Comparison of ENCODE assay signal across 17 cellular contexts in the genomic region with DNA sequence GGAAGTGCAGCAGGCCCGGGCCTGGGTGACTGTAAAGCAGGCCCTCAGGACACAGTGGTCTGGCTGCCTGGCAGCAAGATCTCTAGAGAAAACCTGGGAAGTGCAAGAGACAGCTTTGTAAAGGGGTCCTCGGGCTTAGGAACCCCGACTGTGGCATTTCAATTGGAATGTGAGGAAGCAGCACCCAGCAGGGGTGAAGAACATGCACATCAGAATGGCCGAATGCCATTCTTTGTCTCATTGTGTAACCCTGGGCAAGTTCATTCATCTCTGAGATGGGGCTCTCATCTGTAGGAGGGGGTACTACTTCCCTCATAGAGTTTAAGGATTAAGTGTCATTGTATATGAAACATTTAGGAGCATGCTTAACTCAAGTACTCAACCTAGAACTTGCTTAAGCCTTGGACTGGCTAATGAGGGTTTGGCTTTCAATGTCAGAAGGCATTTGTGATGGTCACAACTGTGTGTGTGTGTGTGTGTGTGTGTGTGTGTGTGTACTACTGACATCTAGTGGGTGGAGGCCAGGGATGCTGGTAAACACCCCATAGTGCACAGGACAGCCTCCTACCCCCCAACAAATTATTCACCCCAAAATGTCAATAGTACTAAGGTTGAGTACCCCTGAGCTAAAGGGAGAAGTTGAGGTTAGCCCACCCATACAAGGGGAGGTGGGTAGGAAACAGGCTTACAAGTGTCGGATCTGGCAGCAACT. TPM values are rescaled to one million over a fixed set of nuclear protein-coding genes. Genes with fewer than 3 reads are reported as not detected.
DNase-seq lines count a peak whose midpoint lies in the region; ATAC-seq, FAIRE-seq and TF ChIP-seq lines count a peak whose summit lies in the region.
"Had no signal": no experiment of that assay in that cellular context is flagged by ENCODE, and none has a peak within 500 bp of the region (broad histone marks: within the 10 kb centered on the region; RNA-seq: fewer than 3 reads in every experiment).

No MANE protein-coding gene starts in this region.

- POLR2A ChIA-PET in GM12878 (lab: Charles Lee), result interaction anchor here (1.0 to 1.2 kb wide), 2 partner anchors 14 to 19 kb away, joined by 3 to 4 read pairs; no protein-coding TSS in a partner anchor

- H3K9me2 ChIP-seq in Loucy (replicated peaks; ENCODE audit: low read depth, low read length), result no peaks in the 10 kb centered on the region

- H3K27me3 Mint-ChIP-seq in activated CD4-positive, alpha-beta T cell treated with anti-CD3 and anti-CD28 coated beads, Interleukin-2, amount 10 ng/mL, durations not matched to agents 24 days and 14 days, result no peaks in the 10 kb centered on the region
- H3K27me3 Mint-ChIP-seq in natural killer cell treated with Interleukin-12 subunit alpha and Interleukin-12 subunit beta and Interleukin-15 and Interleukin-18, amount 100 ng/mL, for 72 hours, result no peaks in the 10 kb centered on the region

- SMC1A ChIA-PET in GM12878 (lab: Charles Lee; ENCODE audit: uncharacterized antibody, unreplicated experiment), result interaction anchor here (0.7 to 1.7 kb wide), 10 partner anchors 12 to 348 kb away, joined by 3 to 8 read pairs (median 3); a partner anchor contains a TSS

- H3K4me3 ChIP-seq in Loucy (ENCODE audit: low read length, poor library complexity, severe bottlenecking) (no peak overlapping the region), GM12878 (no peak overlapping the region)
- H3K4me3 ChIP-seq: body of pancreas, GM23248, spleen had no signal

- H3K4me2 ChIP-seq in Loucy (ENCODE audit: low read depth, low read length, poor library complexity, severe bottlenecking), result no peak overlapping the region
- H3K4me2 ChIP-seq in GM12878 (ENCODE audit: control insufficient read depth, insufficient read depth), result no peak overlapping the region

- H3K27ac Mint-ChIP-seq in activated CD4-positive, alpha-beta T cell treated with anti-CD3 and anti-CD28 coated beads, Interleukin-2, amount 10 ng/mL, durations not matched to agents 24 days and 14 days, result peak overlapping the region; percentile 97
- peak overlapping the region; percentile 98 to 99 for H3K27ac Mint-ChIP-seq in natural killer cell treated with Interleukin-12 subunit alpha and Interleukin-12 subunit beta and Interleukin-15 and Interleukin-18, amount 100 ng/mL, for 72 hours

- no peaks in the 10 kb centered on the region for H3F3A ChIP-seq in Loucy (ENCODE audit: low read depth)

- H3K79me2 ChIP-seq in Loucy (ENCODE audit: insufficient read depth, low read length), result 0 out of 2 replicates have a peak, but pooled peaks cover 7% of the 10 kb centered on the region
- H3K79me2 ChIP-seq in GM12878 (ENCODE audit: control insufficient read depth, insufficient read depth, low read length), result peaks cover 3% of the 10 kb centered on the region

- DNase-seq in activated CD4-positive, alpha-beta T cell treated with anti-CD3 and anti-CD28 coated beads, Interleukin-2, amount 10 ng/mL, durations not matched to agents 24 days and 14 days, result no peak
- DNase-seq in activated CD4-positive, alpha-beta T cell treated with anti-CD3 and anti-CD28 coated beads for 1 hour, result no peak
- DNase-seq in GM12878 (ENCODE audit: low read depth, low spot score), result no peak
- DNase-seq in natural killer cell treated with Interleukin-12 subunit alpha and Interleukin-12 subunit beta and Interleukin-15 and Interleukin-18, amount 100 ng/mL, for 72 hours (ENCODE audit: low spot score), result no peak
- no peak for DNase-seq in COLO829 (ENCODE audit: low spot score)
- no peak for DNase-seq in stimulated activated naive CD4-positive, alpha-beta T cell treated with Interleukin-2 at 50 U/mL for 16 hours (lab: John Stamatoyannopoulos, UW)
- no peak for DNase-seq in AG08396 (ENCODE audit: low spot score)
- DNase-seq: activated CD8-positive, alpha-beta memory T cell treated with anti-CD3 and anti-CD28 coated beads, Interleukin-2, amount 50 U/mL, for 4 hours; body of pancreas; DMS 273 treated with DMSO at 0.1 percent for 48 hours; glutamatergic neuron; GM23248; left ventricle myocardium superior; NCI-H446; spleen had no signal

- 98% methylated on average over 5 of the region's 5 CpGs for WGBS in GM12878 (ENCODE audit: insufficient coverage, insufficient replicate concordance, low lambda C conversion rate, missing lambda C conversion rate)

- RAD21 ChIA-PET in GM12878 (lab: Charles Lee; ENCODE audit: unreplicated experiment), result interaction anchor here (1.3 to 1.6 kb wide), 3 partner anchors 16 to 30 kb away, joined by 3 to 6 read pairs (median 4); a partner anchor contains a TSS

- TF ChIP-seq RAD21 in GM12878 (IDR thresholded peaks at IDR 0.05; ENCODE audit: insufficient read depth, low read depth, low read length), result 0 out of 2 replicates have a peak, but pooled peaks have one; percentile 3

- peaks cover 5% of the 10 kb centered on the region for H3K9me3 Mint-ChIP-seq in activated CD4-positive, alpha-beta T cell treated with anti-CD3 and anti-CD28 coated beads, Interleukin-2, amount 10 ng/mL, durations not matched to agents 24 days and 14 days
- H3K9me3 Mint-ChIP-seq in natural killer cell treated with Interleukin-12 subunit alpha and Interleukin-12 subunit beta and Interleukin-15 and Interleukin-18, amount 100 ng/mL, for 72 hours, result no peaks in the 10 kb centered on the region

- H3K36me3 ChIP-seq in Loucy (ENCODE audit: insufficient read depth, low read length), result peaks cover 8% of the 10 kb centered on the region; the same call in 1 of the 2 replicates
- no peaks in the 10 kb centered on the region for H3K36me3 ChIP-seq in GM12878 (ENCODE audit: control insufficient read depth in 2 of 2, insufficient read depth in 2 of 2, low read length in 1 of 2)

- H3K27me3 ChIP-seq in Loucy (ENCODE audit: insufficient read depth, low read length, poor library complexity, severe bottlenecking) (no peaks in the 10 kb centered on the region), GM12878 (replicated peaks in 1 of 2; ENCODE audit: control insufficient read depth in 2 of 2, insufficient read depth in 2 of 2, low read length in 1 of 2) (no peaks in the 10 kb centered on the region)
- H3K27me3 ChIP-seq: body of pancreas, spleen had no signal

- no peak overlapping the region for H3K4me3 Mint-ChIP-seq in activated CD4-positive, alpha-beta T cell treated with anti-CD3 and anti-CD28 coated beads, Interleukin-2, amount 10 ng/mL, durations not matched to agents 24 days and 14 days
- H3K4me3 Mint-ChIP-seq in natural killer cell treated with Interleukin-12 subunit alpha and Interleukin-12 subunit beta and Interleukin-15 and Interleukin-18, amount 100 ng/mL, for 72 hours, result peak overlapping the region; percentile 80

- CTCF ChIA-PET in GM12878 (lab: Yijun Ruan, JAX), result interaction anchor here (0.6 to 1.8 kb wide), 9 partner anchors 9 to 57 kb away, joined by 3 to 10 read pairs (median 3); no protein-coding TSS in a partner anchor

- no peak overlapping the region for H2AFZ ChIP-seq in Loucy (ENCODE audit: low read length)
- H2AFZ ChIP-seq in GM12878 (ENCODE audit: control insufficient read depth, low read depth, low read length), result no peak overlapping the region
- H2AFZ ChIP-seq: GM23248 had no signal

- intact Hi-C loops in activated CD4-positive, alpha-beta T cell treated with anti-CD3 and anti-CD28 coated beads, Interleukin-2, amount 10 ng/mL, durations not matched to agents 24 days and 14 days (cut with micrococcal nuclease), result no loop called here
- intact Hi-C loops in GM12878 (cut with micrococcal nuclease; ENCODE audit: unreplicated experiment), result loop anchor here (2.0 kb wide), 1 partner anchor 13 kb away; no protein-coding TSS in a partner anchor

- peak; percentile 62 for ATAC-seq in GM12878
- no peak for ATAC-seq in natural killer cell treated with Interleukin-12 subunit alpha and Interleukin-12 subunit beta and Interleukin-15 and Interleukin-18, amount 100 ng/mL, for 72 hours
- ATAC-seq: body of pancreas, left ventricle myocardium superior had no signal

- no peak for FAIRE-seq in GM12878 (lab: Jason Lieb, UNC)
- FAIRE-seq: endometrium had no signal

- H3K9ac ChIP-seq in Loucy (ENCODE audit: low read depth, low read length, poor library complexity, severe bottlenecking), result no peak overlapping the region
- no peak overlapping the region for H3K9ac ChIP-seq in GM12878 (ENCODE audit: control insufficient read depth, insufficient read depth, low read length)
- H3K9ac ChIP-seq: GM23248 had no signal

- no peak for TF ChIP-seq POLR2A in GM12878 (IDR thresholded peaks at IDR 0.05; ENCODE audit: low read depth, low read length)

- TF ChIP-seq EP300 in GM12878 (IDR thresholded peaks at IDR 0.05; ENCODE audit: borderline replicate concordance in 1 of 2, control insufficient read depth in 1 of 2, low read depth in 2 of 2, low read length in 2 of 2), result no peak

- in situ Hi-C loops in GM12878 (cut with MboI), result no loop called here

- no TSS peak for BruUV-seq in GM12878 (replicated peaks; lab: Mats Ljungman, UMichigan)

- H3K36me3 Mint-ChIP-seq in activated CD4-positive, alpha-beta T cell treated with anti-CD3 and anti-CD28 coated beads, Interleukin-2, amount 10 ng/mL, durations not matched to agents 24 days and 14 days (ENCODE audit: low read depth), result peaks cover 10% of the 10 kb centered on the region
- peaks cover 11% of the 10 kb centered on the region for H3K36me3 Mint-ChIP-seq in natural killer cell treated with Interleukin-12 subunit alpha and Interleukin-12 subunit beta and Interleukin-15 and Interleukin-18, amount 100 ng/mL, for 72 hours

- H3K4me1 ChIP-seq in Loucy (ENCODE audit: insufficient read depth, low read length, poor library complexity, severe bottlenecking) (peaks cover 2% of the 10 kb centered on the region), GM12878 (ENCODE audit: control insufficient read depth, insufficient read depth, low read length) (peaks cover 22% of the 10 kb centered on the region)
- H3K4me1 ChIP-seq: body of pancreas had no signal

- H3K9me3 ChIP-seq in Loucy (ENCODE audit: insufficient read depth, low read depth, low read length) (no peaks in the 10 kb centered on the region), GM12878 (replicated peaks; ENCODE audit: control insufficient read depth, insufficient read depth, low read length) (no peaks in the 10 kb centered on the region)
- H3K9me3 ChIP-seq: body of pancreas, spleen had no signal

- H4K20me1 ChIP-seq in Loucy (ENCODE audit: insufficient read depth, low read length, poor library complexity, severe bottlenecking), result peaks cover 20% of the 10 kb centered on the region
- H4K20me1 ChIP-seq in GM12878 (ENCODE audit: control insufficient read depth, insufficient read depth), result no peaks in the 10 kb centered on the region

- TF ChIP-seq CTCF in Loucy (conservative IDR thresholded peaks at IDR 0.05; ENCODE audit: low read length), result peak; percentile 41
- peak in 2 of 3 experiments; percentile 17 to 22; a peak in 2 of 6 replicates for TF ChIP-seq CTCF in GM12878 (IDR thresholded peaks at IDR 0.05 in 2 of 3, conservative IDR thresholded peaks at IDR 0.05 in 1 of 3; ENCODE audit: control insufficient read depth in 2 of 3, extremely low read depth in 1 of 3, insufficient read depth in 1 of 3, low read depth in 3 of 3, low read length in 3 of 3)

- peaks cover 56% of the 10 kb centered on the region for H3K4me1 Mint-ChIP-seq in activated CD4-positive, alpha-beta T cell treated with anti-CD3 and anti-CD28 coated beads, Interleukin-2, amount 10 ng/mL, durations not matched to agents 24 days and 14 days
- H3K4me1 Mint-ChIP-seq in natural killer cell treated with Interleukin-12 subunit alpha and Interleukin-12 subunit beta and Interleukin-15 and Interleukin-18, amount 100 ng/mL, for 72 hours (ENCODE audit: low read depth in 2 of 2), result peaks cover 78 to 84% of the 10 kb centered on the region in 2 donors

- H3K27ac ChIP-seq in GM12878 (ENCODE audit: control insufficient read depth, insufficient read depth), result no peak overlapping the region
- H3K27ac ChIP-seq: body of pancreas, GM23248 had no signal

RNA-seq across cellular contexts. Expression of a gene that starts 29.3 kb away (rescaled TPM):
- total RNA-seq in activated CD4-positive, alpha-beta T cell treated with anti-CD3 and anti-CD28 coated beads, Interleukin-2, amount 10 ng/mL, durations not matched to agents 24 days and 14 days, result 57.4 and 62.6 TPM in 2 replicates
- 72.3 and 79.5 TPM in 2 replicates for total RNA-seq in GM12878 (2013; cell fraction: nucleolus; rRNA removed)
- total RNA-seq in GM12878 (2014; rRNA removed), result 25.6 and 33.2 TPM in 2 replicates
- 28.7 and 29.6 TPM in 2 replicates for total RNA-seq in GM12878 (2014; rRNA removed; fragmentation: Illumina TruSeq; extraction: Trizol)
- 27.5 and 28.3 TPM in 2 replicates for total RNA-seq in GM12878 (2021)
- 9.7 TPM for polyA plus RNA-seq in GM12878 (2011; ENCODE audit: low read depth)
- polyA plus RNA-seq in GM12878 (2011; rRNA removed), result 48.8 and 51.8 TPM in 2 replicates
- polyA plus RNA-seq in GM12878 (2011; cell fraction: cytosol; rRNA removed), result 26.1 and 27.5 TPM in 2 replicates
- 28.5 and 37.9 TPM in 2 replicates for polyA plus RNA-seq in GM12878 (2011; cell fraction: nucleus; rRNA removed)
- 14.2 and 20.9 TPM in 2 replicates for polyA plus RNA-seq in GM12878 (2012)
- polyA plus RNA-seq in GM12878 (2014; fragmentation: Illumina TruSeq; extraction: Trizol), result 31.8 and 41.5 TPM in 2 replicates
- polyA plus RNA-seq in GM12878 (2014; fragmentation: Nextera tagmentation; extraction: Ambion mirVana), result 1 to 10 TPM; 7.9 to 9.9 TPM
- 14.4 and 16.9 TPM in 2 replicates for polyA plus RNA-seq in GM12878 (2014; rRNA removed)
- polyA plus RNA-seq in GM12878 (2016; fragmentation: Nextera tagmentation; extraction: Ambion mirVana), result 1 to 10 TPM; 6.7 to 7.1 TPM
- polyA minus RNA-seq in GM12878 (2011; rRNA and poly(A)+ RNA removed), result 67.7 and 88.7 TPM in 2 replicates
- 16.7 and 21.2 TPM in 2 replicates for polyA minus RNA-seq in GM12878 (2011; cell fraction: cytosol; rRNA and poly(A)+ RNA removed)
- polyA minus RNA-seq in GM12878 (2011; cell fraction: nucleus; rRNA and poly(A)+ RNA removed), result 37.4 and 51.3 TPM in 2 replicates
- 100 to 1,000 TPM in 1 of 2 donors, 10 to 100 TPM in 1; 91.8 to 174 TPM for total RNA-seq in natural killer cell treated with Interleukin-12 subunit alpha and Interleukin-12 subunit beta and Interleukin-15 and Interleukin-18, amount 100 ng/mL, for 72 hours
